ENCODE assay signal across 1 cellular context in genomic region chr1:183870351-183871077, GRCh38.
TF ChIP-seq lines count a peak whose summit lies in the region.

No MANE protein-coding gene starts in this region.

TF ChIP-seq in HepG2, 621 proteins besides CTCF, POLR2A, EP300 and RAD21 (continued from another document):
- no peak for TF ChIP-seq PAX8 (CRISPR knock-in tag; IDR thresholded peaks at IDR 0.05; ENCODE audit: borderline replicate concordance)
- no peak for TF ChIP-seq CERS6 (CRISPR knock-in tag; IDR thresholded peaks at IDR 0.05)
- no peak for TF ChIP-seq SNRNP70 (IDR thresholded peaks at IDR 0.05; ENCODE audit: low read depth, low read length)
- no peak for TF ChIP-seq ZNF362 (CRISPR knock-in tag; IDR thresholded peaks at IDR 0.05; ENCODE audit: borderline replicate concordance)
- TF ChIP-seq ZNF660 (CRISPR knock-in tag; IDR thresholded peaks at IDR 0.05; ENCODE audit: borderline replicate concordance, low read depth) = no peak
- no peak for TF ChIP-seq ELF1 (CRISPR knock-in tag; IDR thresholded peaks at IDR 0.05)
- TF ChIP-seq IRF2 (CRISPR knock-in tag; IDR thresholded peaks at IDR 0.05) = no peak
- no peak for TF ChIP-seq FOXO4 (CRISPR knock-in tag; conservative IDR thresholded peaks at IDR 0.05)
- TF ChIP-seq ZBTB7B (CRISPR knock-in tag; IDR thresholded peaks at IDR 0.05) = no peak
- TF ChIP-seq PATZ1 (CRISPR knock-in tag; IDR thresholded peaks at IDR 0.05) = no peak
